In genomic region chr9:16719921-16720320, GRCh38 we compare ENCODE assay signal across 2 cellular contexts.
TF ChIP-seq lines count a peak whose summit lies in the region.

No MANE protein-coding gene starts in this region.

TF ChIP-seq in GM23338, 12 proteins besides CTCF, POLR2A, EP300 and RAD21:
- no peak for TF ChIP-seq STAT1 (IDR thresholded peaks at IDR 0.05; ENCODE audit: unreplicated experiment)

TF ChIP-seq in H1, 55 proteins besides CTCF, POLR2A, EP300 and RAD21:
- no peak for TF ChIP-seq CEBPB (IDR thresholded peaks at IDR 0.05; ENCODE audit: low read depth, low read length)
- TF ChIP-seq POU5F1 (IDR thresholded peaks at IDR 0.05; ENCODE audit: low read depth, low read length): no peak
- TF ChIP-seq CREB1 (IDR thresholded peaks at IDR 0.05): no peak
- no peak for TF ChIP-seq RNF2 (IDR thresholded peaks at IDR 0.05; ENCODE audit: borderline replicate concordance, low read depth, low read length, missing control alignments, poor library complexity, severe bottlenecking)
- TF ChIP-seq EGR1 (IDR thresholded peaks at IDR 0.05; ENCODE audit: borderline replicate concordance, low read depth, low read length): no peak
- no peak for TF ChIP-seq SIX5 (IDR thresholded peaks at IDR 0.05; ENCODE audit: low read depth, low read length)
- TF ChIP-seq NRF1 (IDR thresholded peaks at IDR 0.05; ENCODE audit: low read depth, low read length): no peak
- no peak for TF ChIP-seq CHD2 (IDR thresholded peaks at IDR 0.05; ENCODE audit: low read length)
- TF ChIP-seq HDAC6 (IDR thresholded peaks at IDR 0.05; ENCODE audit: low read depth, low read length): no peak
- no peak for TF ChIP-seq CBX5 (IDR thresholded peaks at IDR 0.05; ENCODE audit: low read depth, low read length)
TF ChIP-seq in H1: peak in this region for 0.
